In genomic region chr17:74759243-74759801, GRCh38 we compare ENCODE assay signal across 1 cellular context.
TF ChIP-seq lines count a peak whose summit lies in the region.

No MANE protein-coding gene starts in this region.

TF ChIP-seq in H1, 55 proteins besides CTCF, POLR2A, EP300 and RAD21:
- no peak for TF ChIP-seq CHD7 (IDR thresholded peaks at IDR 0.05; ENCODE audit: insufficient replicate concordance, low read length)
- TF ChIP-seq HDAC6 (IDR thresholded peaks at IDR 0.05; ENCODE audit: low read depth, low read length), result no peak
- TF ChIP-seq E2F6 (IDR thresholded peaks at IDR 0.05), result no peak
- TF ChIP-seq, protein P1, sequence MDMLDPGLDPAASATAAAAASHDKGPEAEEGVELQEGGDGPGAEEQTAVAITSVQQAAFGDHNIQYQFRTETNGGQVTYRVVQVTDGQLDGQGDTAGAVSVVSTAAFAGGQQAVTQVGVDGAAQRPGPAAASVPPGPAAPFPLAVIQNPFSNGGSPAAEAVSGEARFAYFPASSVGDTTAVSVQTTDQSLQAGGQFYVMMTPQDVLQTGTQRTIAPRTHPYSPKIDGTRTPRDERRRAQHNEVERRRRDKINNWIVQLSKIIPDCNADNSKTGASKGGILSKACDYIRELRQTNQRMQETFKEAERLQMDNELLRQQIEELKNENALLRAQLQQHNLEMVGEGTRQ (IDR thresholded peaks at IDR 0.05; ENCODE audit: low read length), result no peak
- TF ChIP-seq SP2 (IDR thresholded peaks at IDR 0.05; ENCODE audit: low read length), result no peak
- no peak for TF ChIP-seq NRF1 (IDR thresholded peaks at IDR 0.05; ENCODE audit: low read depth, low read length)
- no peak for TF ChIP-seq RBBP5 (IDR thresholded peaks at IDR 0.05; ENCODE audit: borderline replicate concordance, low read depth, low read length)
- TF ChIP-seq HDAC2 (IDR thresholded peaks at IDR 0.05; ENCODE audit: borderline replicate concordance in 1 of 2, low read depth in 2 of 2, low read length in 2 of 2), result no peak
- no peak for TF ChIP-seq CHD2 (IDR thresholded peaks at IDR 0.05; ENCODE audit: low read length)
- no peak for TF ChIP-seq PHF8 (conservative IDR thresholded peaks at IDR 0.05; ENCODE audit: low read depth, low read length)
- no peak for TF ChIP-seq SIN3A (conservative IDR thresholded peaks at IDR 0.05 in 1 of 2, IDR thresholded peaks at IDR 0.05 in 1 of 2; ENCODE audit: low read depth in 1 of 2, low read length in 2 of 2)
- TF ChIP-seq BRCA1 (IDR thresholded peaks at IDR 0.05; ENCODE audit: low read depth, low read length), result no peak
- no peak for TF ChIP-seq SRF (IDR thresholded peaks at IDR 0.05; ENCODE audit: low read depth, low read length)
- TF ChIP-seq EGR1 (IDR thresholded peaks at IDR 0.05; ENCODE audit: borderline replicate concordance, low read depth, low read length), result no peak
- TF ChIP-seq POLR2AphosphoS5 (IDR thresholded peaks at IDR 0.05; ENCODE audit: low read depth, low read length), result no peak
